In genomic region chr7:139292821-139293220, GRCh38 we compare ENCODE assay signal across 34 cellular contexts.
"Had no signal": no experiment of that assay in that cellular context is flagged by ENCODE, and none has a peak within 500 bp of the region (broad histone marks: within the 10 kb centered on the region; RNA-seq: fewer than 3 reads in every experiment).

No MANE protein-coding gene starts in this region.

- H3K4me3 ChIP-seq: adrenal gland, body of pancreas, breast epithelium, K562 had no signal

- H3K36me3 ChIP-seq: breast epithelium had no signal

- DNase-seq: activated CD4-positive, alpha-beta T cell treated with anti-CD3 and anti-CD28 coated beads, Interleukin-2, amount 50 U/mL, for 4 hours; activated CD8-positive, alpha-beta memory T cell treated with anti-CD3 and anti-CD28 coated beads, Interleukin-2, amount 50 U/mL, for 4 hours; activated CD8-positive, alpha-beta T cell treated with anti-CD3 and anti-CD28 coated beads for 36 hours; activated gamma-delta T cell; activated naive CD4-positive, alpha-beta T cell treated with anti-CD3 and anti-CD28 coated beads for 36 hours; activated T-cell treated with anti-CD3 and anti-CD28 coated beads for 4 hours; activated T-cell treated with anti-CD3 and anti-CD28 coated beads, Interleukin-2, amount 50 U/mL, for 72 hours; adrenal gland; body of pancreas; Karpas-422; NCI-H1105 treated with DMSO at 0.1 percent for 48 hours; NCI-H1436; NCI-H1694; NCI-H1930; NCI-H2081 treated with DMSO at 0.1 percent for 48 hours; NCI-H226; NCI-H446 treated with DMSO at 0.1 percent for 48 hours; NCI-H524; NCI-H69; NCI-H82; PC-3; SIG-M5; T-cell; T-helper 2 cell; T-helper 9 cell; WERI-Rb-1 had no signal

- ATAC-seq: activated CD8-positive, alpha-beta T cell treated with anti-CD3 and anti-CD28 coated beads for 36 hours; activated naive CD4-positive, alpha-beta T cell treated with anti-CD3 and anti-CD28 coated beads, Interleukin-2, amount 50 U/mL, for 72 hours; activated T-cell treated with anti-CD3 and anti-CD28 coated beads, Interleukin-2, amount 50 U/mL, for 72 hours; body of pancreas; K562; PC-3; Right ventricle myocardium inferior; SK-N-SH treated with all-trans-retinoic acid at 6 μM for 48 hours; T-cell had no signal

- H3K4me3 Mint-ChIP-seq: activated CD4-positive, alpha-beta T cell treated with anti-CD3 and anti-CD28 coated beads, Interleukin-2, amount 10 ng/mL, durations not matched to agents 24 days and 14 days; activated CD8-positive, alpha-beta T cell treated with anti-CD3 and anti-CD28 coated beads for 36 hours; activated naive CD4-positive, alpha-beta T cell treated with anti-CD3 and anti-CD28 coated beads for 36 hours; activated T-cell treated with anti-CD3 and anti-CD28 coated beads, Interleukin-2, amount 50 U/mL, for 72 hours; T-cell had no signal

- H3K9me3 Mint-ChIP-seq: activated CD4-positive, alpha-beta T cell treated with anti-CD3 and anti-CD28 coated beads, Interleukin-2, amount 10 ng/mL, durations not matched to agents 24 days and 14 days; activated CD8-positive, alpha-beta T cell treated with anti-CD3 and anti-CD28 coated beads for 36 hours; activated naive CD4-positive, alpha-beta T cell treated with anti-CD3 and anti-CD28 coated beads for 36 hours; activated naive CD4-positive, alpha-beta T cell treated with anti-CD3 and anti-CD28 coated beads, Interleukin-2, amount 50 U/mL, for 72 hours; activated T-cell treated with anti-CD3 and anti-CD28 coated beads, Interleukin-2, amount 50 U/mL, for 72 hours; activated T-helper 2 cell treated with anti-CD3 and anti-CD28 coated beads, Interferon-gamma antibody, Interleukin-2, Interleukin-4, amounts not matched to agents 10 μg/mL and 5 μg/mL and 100 μg/mL, durations not matched to agents 14 hours and 24 hours and 36 hours; T-cell had no signal

- H3K27ac Mint-ChIP-seq: activated CD4-positive, alpha-beta T cell treated with anti-CD3 and anti-CD28 coated beads, Interleukin-2, amount 10 ng/mL, durations not matched to agents 24 days and 14 days; activated CD8-positive, alpha-beta T cell treated with anti-CD3 and anti-CD28 coated beads for 36 hours; activated naive CD4-positive, alpha-beta T cell treated with anti-CD3 and anti-CD28 coated beads for 36 hours; activated T-cell treated with anti-CD3 and anti-CD28 coated beads, Interleukin-2, amount 50 U/mL, for 72 hours; activated T-helper 2 cell treated with anti-CD3 and anti-CD28 coated beads, Interferon-gamma antibody, Interleukin-2, Interleukin-4, amounts not matched to agents 10 μg/mL and 5 μg/mL and 100 μg/mL, durations not matched to agents 14 hours and 24 hours and 36 hours; T-cell had no signal

- H3K9me3 ChIP-seq: adrenal gland, body of pancreas, breast epithelium had no signal

- H3K27ac ChIP-seq: adrenal gland, body of pancreas, breast epithelium, RWPE1 had no signal

- H3K4me1 Mint-ChIP-seq: activated CD4-positive, alpha-beta T cell treated with anti-CD3 and anti-CD28 coated beads, Interleukin-2, amount 10 ng/mL, durations not matched to agents 24 days and 14 days; T-cell had no signal

- H3K27me3 Mint-ChIP-seq: activated CD4-positive, alpha-beta T cell treated with anti-CD3 and anti-CD28 coated beads, Interleukin-2, amount 10 ng/mL, durations not matched to agents 24 days and 14 days; activated CD8-positive, alpha-beta T cell treated with anti-CD3 and anti-CD28 coated beads for 36 hours; T-cell had no signal

- H3K27me3 ChIP-seq: adrenal gland, body of pancreas, breast epithelium had no signal

- H3K4me1 ChIP-seq: adrenal gland, breast epithelium had no signal
